Comparison of ENCODE assay signal across 8 cellular contexts in the genomic region with DNA sequence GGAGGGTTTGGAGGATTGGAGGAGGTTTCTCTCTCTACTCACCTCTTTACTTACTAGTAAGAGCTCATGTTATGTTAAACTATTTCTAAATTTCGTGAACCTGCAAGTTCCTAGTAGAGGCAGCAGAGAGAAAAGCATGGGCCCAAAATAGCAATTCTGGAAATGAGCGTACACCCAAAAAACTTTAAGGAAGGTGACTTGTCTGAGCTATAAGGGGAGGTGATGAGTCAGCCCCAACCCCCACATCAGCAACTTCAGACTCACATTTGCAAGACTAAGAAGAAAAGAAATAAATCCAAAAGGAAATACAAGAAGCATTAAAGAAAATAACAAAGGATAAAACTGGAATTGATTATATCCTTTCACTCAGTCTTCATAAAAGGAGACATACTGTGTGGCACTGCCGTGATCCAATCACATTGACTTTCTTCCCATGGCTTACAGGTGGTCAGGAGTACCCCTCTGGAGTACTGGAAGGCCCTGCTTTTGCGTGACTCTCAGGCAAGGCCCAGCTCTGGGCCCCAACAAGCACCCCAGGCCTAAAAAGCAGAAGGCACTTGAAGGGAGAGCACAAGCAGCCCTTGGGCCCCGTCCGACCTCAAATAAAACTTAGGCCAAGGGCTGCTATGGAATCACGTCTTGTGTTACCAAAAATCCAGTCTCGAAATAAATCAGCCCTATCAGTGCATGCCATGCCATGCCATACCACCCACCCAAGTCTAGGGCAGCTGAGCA. TPM values are rescaled to one million over a fixed set of nuclear protein-coding genes. Genes with fewer than 3 reads are reported as not detected.
DNase-seq lines count a peak whose midpoint lies in the region; ATAC-seq and TF ChIP-seq lines count a peak whose summit lies in the region.
"Had no signal": no experiment of that assay in that cellular context is flagged by ENCODE, and none has a peak within 500 bp of the region (broad histone marks: within the 10 kb centered on the region; RNA-seq: fewer than 3 reads in every experiment).

No MANE protein-coding gene starts in this region.

- peak overlapping the region; percentile 31; the same call in 1 of the 2 replicates for H3K4me2 ChIP-seq in HCT116 (ENCODE audit: low read length)
- H3K4me2 ChIP-seq: KMS-11 had no signal

- POLR2A ChIA-PET in HCT116 (lab: Charles Lee): interaction anchor here (6.2 kb wide), 1 partner anchor 14 kb away, joined by 33 read pairs; a partner anchor contains a TSS
- POLR2A ChIA-PET in activated CD4-positive, alpha-beta memory T cell treated with anti-CD3 and anti-CD28 coated beads for 36 hours (lab: Charles Lee): interaction anchor here (0.9 to 3.0 kb wide), 2 partner anchors 10 to 13 kb away, joined by 3 to 12 read pairs; no protein-coding TSS in a partner anchor

- H3K9ac ChIP-seq in HCT116 (ENCODE audit: low read length): no peak overlapping the region
- H3K9ac ChIP-seq: KMS-11 had no signal

- no TSS peak for BruUV-seq in HCT116 (replicated peaks; lab: Mats Ljungman, UMichigan)

- intact Hi-C loops in HCT116 (cut with micrococcal nuclease): no loop called here
- intact Hi-C loops in activated CD4-positive, alpha-beta memory T cell treated with anti-CD3 and anti-CD28 coated beads for 36 hours (cut with micrococcal nuclease): loop anchor here (1.0 to 5.0 kb wide), 2 partner anchors 35 to 68 kb away; no protein-coding TSS in a partner anchor

- TF ChIP-seq RAD21 in HCT116 (IDR thresholded peaks at IDR 0.05; ENCODE audit: low read depth): no peak

- H3K9me3 Mint-ChIP-seq in activated CD4-positive, alpha-beta memory T cell treated with anti-CD3 and anti-CD28 coated beads for 36 hours: no peaks in the 10 kb centered on the region

- H3K4me1 ChIP-seq in HCT116 (ENCODE audit: control insufficient read depth in 1 of 2, insufficient read depth in 2 of 2, low read length in 2 of 2): peaks cover 53 to 76% of the 10 kb centered on the region in 2 experiments

- no peak overlapping the region for H3K4me3 Mint-ChIP-seq in activated CD4-positive, alpha-beta memory T cell treated with anti-CD3 and anti-CD28 coated beads for 36 hours

- H3K4me1 Mint-ChIP-seq in activated CD4-positive, alpha-beta memory T cell treated with anti-CD3 and anti-CD28 coated beads for 36 hours (ENCODE audit: low read depth): peaks cover 78% of the 10 kb centered on the region

- no peaks in the 10 kb centered on the region for H3K27me3 ChIP-seq in HCT116 (ENCODE audit: insufficient read depth, low read length)

- H3K9me3 ChIP-seq in HCT116 (ENCODE audit: control insufficient read depth in 1 of 2, insufficient read depth in 1 of 2, low read depth in 1 of 2, low read length in 2 of 2): no peaks in the 10 kb centered on the region

- no peak for TF ChIP-seq POLR2A in HCT116 (IDR thresholded peaks at IDR 0.05; ENCODE audit: borderline replicate concordance, extremely low read depth, insufficient read depth, insufficient read length)

- no peaks in the 10 kb centered on the region for H3K27me3 Mint-ChIP-seq in activated CD4-positive, alpha-beta memory T cell treated with anti-CD3 and anti-CD28 coated beads for 36 hours

- H3K27ac Mint-ChIP-seq in activated CD4-positive, alpha-beta memory T cell treated with anti-CD3 and anti-CD28 coated beads for 36 hours: peak overlapping the region; percentile 14

- H3K27ac ChIP-seq in HCT116 (ENCODE audit: low read depth, low read length): no peak overlapping the region
- H3K27ac ChIP-seq: KMS-11 had no signal

- peaks cover 12% of the 10 kb centered on the region; the same call in 1 of the 2 replicates for H4K20me1 ChIP-seq in HCT116 (ENCODE audit: insufficient read depth)

- no peak for DNase-seq in HCT116 (ENCODE audit: low read depth, low spot score)
- peak; percentile 83 for DNase-seq in activated CD4-positive, alpha-beta memory T cell treated with anti-CD3 and anti-CD28 coated beads for 36 hours
- peak; percentile 52 to 74 for DNase-seq in foreskin fibroblast
- peak; percentile 36 for DNase-seq in stimulated activated CD8-positive, alpha-beta memory T cell treated with anti-CD3 and anti-CD28 coated beads, Interleukin-4, amount 100 ng/mL, for 24 hours (ENCODE audit: low read depth)
- no peak for DNase-seq in DMS53 (lab: John Stamatoyannopoulos, UW)
- no peak for DNase-seq in ACHN

- H3K4me3 ChIP-seq in HCT116 (replicated peaks in 1 of 2; ENCODE audit: low read depth in 1 of 2, low read length in 2 of 2) (no peak overlapping the region), foreskin fibroblast (ENCODE audit: low read depth in 1 of 2, low read length in 2 of 2) (no peak overlapping the region)

- peaks cover 93% of the 10 kb centered on the region for H3K79me2 ChIP-seq in HCT116 (ENCODE audit: insufficient read depth, low read length)

- H3K36me3 Mint-ChIP-seq in activated CD4-positive, alpha-beta memory T cell treated with anti-CD3 and anti-CD28 coated beads for 36 hours: no peaks in the 10 kb centered on the region

- no peak for ATAC-seq in HCT116
- ATAC-seq in GM18858 (IDR thresholded peaks at IDR 0.05; ENCODE audit: unreplicated experiment): no peak

- RAD21 ChIA-PET in HCT116 (lab: Charles Lee; ENCODE audit: low non-redundant PET in 1 of 2, low total read pairs in 2 of 2, uncharacterized antibody in 2 of 2, unreplicated experiment in 2 of 2): no interaction called here

- no peaks in the 10 kb centered on the region for H3K36me3 ChIP-seq in HCT116 (ENCODE audit: control insufficient read depth in 1 of 2, insufficient read depth in 2 of 2, low read length in 2 of 2)

- in situ Hi-C loops in ACHN (cut with HindIII; ENCODE audit: low pct_ligation_motif_present, low pct_unique_long_range_greater_than_20kb, low sequenced_read_pairs): no loop called here

- CTCF ChIA-PET in HCT116 (lab: Charles Lee): interaction anchor here (1.8 kb wide), 1 partner anchor 11 kb away, joined by 6 read pairs; no protein-coding TSS in a partner anchor
- CTCF ChIA-PET in activated CD4-positive, alpha-beta memory T cell treated with anti-CD3 and anti-CD28 coated beads for 36 hours (lab: Charles Lee): interaction anchor here (0.7 to 2.6 kb wide), 7 partner anchors 14 to 106 kb away, joined by 3 to 8 read pairs (median 4); a partner anchor contains a TSS

- no peak overlapping the region for H2AFZ ChIP-seq in HCT116 (ENCODE audit: low read depth, low read length, poor library complexity, severe bottlenecking)

- H3K9me2 ChIP-seq in HCT116 (ENCODE audit: insufficient read depth): no peaks in the 10 kb centered on the region

- no peak for TF ChIP-seq CTCF in HCT116 (IDR thresholded peaks at IDR 0.05 in 2 of 3, conservative IDR thresholded peaks at IDR 0.05 in 1 of 3; ENCODE audit: borderline replicate concordance in 1 of 3, insufficient read depth in 1 of 3, low read depth in 2 of 3, low read length in 2 of 3)
- TF ChIP-seq CTCF in foreskin fibroblast (IDR thresholded peaks at IDR 0.05; ENCODE audit: low read depth, low read length): no peak

TF ChIP-seq in HCT116, 20 proteins besides CTCF, POLR2A, EP300 and RAD21 (continues in another document):
- TF ChIP-seq CEBPB (IDR thresholded peaks at IDR 0.05; ENCODE audit: low read depth): no peak
- TF ChIP-seq YY1 (IDR thresholded peaks at IDR 0.05; ENCODE audit: extremely low read depth, insufficient replicate concordance, low read depth, low read length): no peak
- TF ChIP-seq SRF (IDR thresholded peaks at IDR 0.05; ENCODE audit: low read depth): no peak
- no peak for TF ChIP-seq JUND (IDR thresholded peaks at IDR 0.05)
- TF ChIP-seq, protein P1, sequence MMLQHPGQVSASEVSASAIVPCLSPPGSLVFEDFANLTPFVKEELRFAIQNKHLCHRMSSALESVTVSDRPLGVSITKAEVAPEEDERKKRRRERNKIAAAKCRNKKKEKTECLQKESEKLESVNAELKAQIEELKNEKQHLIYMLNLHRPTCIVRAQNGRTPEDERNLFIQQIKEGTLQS (IDR thresholded peaks at IDR 0.05): no peak
- TF ChIP-seq ZNF274 (IDR thresholded peaks at IDR 0.05; ENCODE audit: low read depth, low read length): no peak
- TF ChIP-seq, protein P2, sequence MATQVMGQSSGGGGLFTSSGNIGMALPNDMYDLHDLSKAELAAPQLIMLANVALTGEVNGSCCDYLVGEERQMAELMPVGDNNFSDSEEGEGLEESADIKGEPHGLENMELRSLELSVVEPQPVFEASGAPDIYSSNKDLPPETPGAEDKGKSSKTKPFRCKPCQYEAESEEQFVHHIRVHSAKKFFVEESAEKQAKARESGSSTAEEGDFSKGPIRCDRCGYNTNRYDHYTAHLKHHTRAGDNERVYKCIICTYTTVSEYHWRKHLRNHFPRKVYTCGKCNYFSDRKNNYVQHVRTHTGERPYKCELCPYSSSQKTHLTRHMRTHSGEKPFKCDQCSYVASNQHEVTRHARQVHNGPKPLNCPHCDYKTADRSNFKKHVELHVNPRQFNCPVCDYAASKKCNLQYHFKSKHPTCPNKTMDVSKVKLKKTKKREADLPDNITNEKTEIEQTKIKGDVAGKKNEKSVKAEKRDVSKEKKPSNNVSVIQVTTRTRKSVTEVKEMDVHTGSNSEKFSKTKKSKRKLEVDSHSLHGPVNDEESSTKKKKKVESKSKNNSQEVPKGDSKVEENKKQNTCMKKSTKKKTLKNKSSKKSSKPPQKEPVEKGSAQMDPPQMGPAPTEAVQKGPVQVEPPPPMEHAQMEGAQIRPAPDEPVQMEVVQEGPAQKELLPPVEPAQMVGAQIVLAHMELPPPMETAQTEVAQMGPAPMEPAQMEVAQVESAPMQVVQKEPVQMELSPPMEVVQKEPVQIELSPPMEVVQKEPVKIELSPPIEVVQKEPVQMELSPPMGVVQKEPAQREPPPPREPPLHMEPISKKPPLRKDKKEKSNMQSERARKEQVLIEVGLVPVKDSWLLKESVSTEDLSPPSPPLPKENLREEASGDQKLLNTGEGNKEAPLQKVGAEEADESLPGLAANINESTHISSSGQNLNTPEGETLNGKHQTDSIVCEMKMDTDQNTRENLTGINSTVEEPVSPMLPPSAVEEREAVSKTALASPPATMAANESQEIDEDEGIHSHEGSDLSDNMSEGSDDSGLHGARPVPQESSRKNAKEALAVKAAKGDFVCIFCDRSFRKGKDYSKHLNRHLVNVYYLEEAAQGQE (IDR thresholded peaks at IDR 0.05; ENCODE audit: low read depth): no peak

RNA-seq across cellular contexts. Expression of a gene that starts 14.3 kb away (rescaled TPM):
- total RNA-seq in HCT116 (2021; ENCODE audit: unreplicated experiment): 48.2 TPM
- polyA plus RNA-seq in HCT116 (2012): 46.6 and 48.0 TPM in 2 replicates
- 10 to 100 TPM; 35.0 to 35.9 TPM for total RNA-seq in activated CD4-positive, alpha-beta memory T cell treated with anti-CD3 and anti-CD28 coated beads for 36 hours

Comparison
In these comparisons a context has a peak if more than half of its experiments do, and no peak if none do; other contexts are left out.
1. DNase-seq: peak in activated CD4-positive, alpha-beta memory T cell treated with anti-CD3 and anti-CD28 coated beads for 36 hours (single experiment), foreskin fibroblast (2 of 2) and stimulated activated CD8-positive, alpha-beta memory T cell treated with anti-CD3 and anti-CD28 coated beads, Interleukin-4, amount 100 ng/mL, for 24 hours (single experiment); none in HCT116 (single experiment), DMS53 (single experiment) and ACHN (single experiment).